ENCODE assay signal across 10 cellular contexts in the genomic region with DNA sequence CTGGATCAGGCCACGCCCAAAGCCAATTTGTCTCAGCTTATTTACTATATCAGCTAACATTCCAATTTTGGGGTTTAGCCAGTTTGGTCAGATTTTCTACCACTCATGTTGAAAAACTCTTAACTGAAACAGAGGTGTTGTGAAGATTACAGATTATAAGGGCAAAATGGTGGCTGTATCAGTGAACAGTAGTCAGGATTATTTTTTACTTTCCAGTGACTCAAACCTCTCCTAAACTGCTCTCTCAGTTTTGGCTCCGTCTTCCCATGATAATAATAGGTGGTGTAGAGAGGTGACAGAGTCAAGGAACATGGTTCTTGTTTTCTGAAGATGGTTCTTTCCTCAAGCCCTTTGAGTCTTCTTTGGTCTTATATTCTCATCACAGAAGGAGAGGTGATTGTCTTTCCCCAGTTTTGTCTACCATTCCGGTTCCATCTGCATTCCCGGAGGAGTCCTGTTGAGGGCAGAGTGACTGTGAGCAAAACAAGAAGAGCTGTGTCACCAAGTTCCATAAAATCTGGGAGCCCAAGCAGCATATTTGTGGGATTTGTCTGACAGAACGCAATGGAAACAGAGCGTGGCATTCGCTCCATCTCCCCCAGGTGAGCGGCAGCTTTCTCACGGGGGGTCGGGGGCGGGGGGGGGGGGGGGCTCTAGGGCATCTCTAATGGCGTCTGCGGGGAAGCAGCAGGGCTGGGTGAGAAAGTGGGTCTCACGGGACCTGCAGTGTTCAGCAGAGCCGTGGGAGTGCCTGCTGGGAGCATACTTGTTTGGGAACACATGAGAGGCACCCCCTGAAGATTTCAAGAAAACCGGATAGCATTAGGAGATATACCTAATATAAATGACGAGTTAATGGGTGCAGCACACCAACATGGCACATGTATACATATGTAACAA. TPM values are rescaled to one million over a fixed set of nuclear protein-coding genes. Genes with fewer than 3 reads are reported as not detected.
DNase-seq lines count a peak whose midpoint lies in the region; ATAC-seq and TF ChIP-seq lines count a peak whose summit lies in the region.
"Had no signal": no experiment of that assay in that cellular context is flagged by ENCODE, and none has a peak within 500 bp of the region (broad histone marks: within the 10 kb centered on the region; RNA-seq: fewer than 3 reads in every experiment).

No MANE protein-coding gene starts in this region.

- H3K4me3 Mint-ChIP-seq in WTC11: no peak overlapping the region
- no peak overlapping the region for H3K4me3 Mint-ChIP-seq in T-helper 2 cell treated with Interferon-gamma antibody and Interleukin-4, amounts not matched to agents 5 μg/mL and 100 μg/mL, for 36 hours
- H3K4me3 Mint-ChIP-seq in effector memory CD8-positive, alpha-beta T cell: no peak overlapping the region
- H3K4me3 Mint-ChIP-seq: natural killer cell had no signal

- ATAC-seq in HG02798 (IDR thresholded peaks at IDR 0.05; ENCODE audit: poor library complexity, unreplicated experiment) (peak; percentile 46), WTC11 (peak; percentile 88), GM21723 (IDR thresholded peaks at IDR 0.05; ENCODE audit: unreplicated experiment) (no peak)
- no peak for ATAC-seq in effector memory CD8-positive, alpha-beta T cell (replicated peaks)
- ATAC-seq: natural killer cell had no signal

- no peak overlapping the region for H3K4me3 ChIP-seq in retinal pigment epithelial cell (ENCODE audit: low read length)

- H3K36me3 Mint-ChIP-seq in WTC11: no peaks in the 10 kb centered on the region
- H3K36me3 Mint-ChIP-seq in T-helper 2 cell treated with Interferon-gamma antibody and Interleukin-4, amounts not matched to agents 5 μg/mL and 100 μg/mL, for 36 hours (ENCODE audit: low read depth): no peaks in the 10 kb centered on the region
- H3K36me3 Mint-ChIP-seq in effector memory CD8-positive, alpha-beta T cell (ENCODE audit: insufficient read depth): no peaks in the 10 kb centered on the region
- H3K36me3 Mint-ChIP-seq: natural killer cell had no signal

- POLR2A ChIA-PET in WTC11 (lab: Charles Lee): no interaction called here

- H3K9me3 Mint-ChIP-seq in WTC11: peaks cover 4% of the 10 kb centered on the region; the same call in 1 of the 2 replicates
- H3K9me3 Mint-ChIP-seq in T-helper 2 cell treated with Interferon-gamma antibody and Interleukin-4, amounts not matched to agents 5 μg/mL and 100 μg/mL, for 36 hours: no peaks in the 10 kb centered on the region
- no peaks in the 10 kb centered on the region for H3K9me3 Mint-ChIP-seq in effector memory CD8-positive, alpha-beta T cell
- H3K9me3 Mint-ChIP-seq: natural killer cell had no signal

- H3K27ac Mint-ChIP-seq in WTC11: 0 out of 2 replicates have a peak overlapping the region, but pooled peaks have one; percentile 8
- no peak overlapping the region for H3K27ac Mint-ChIP-seq in T-helper 2 cell treated with Interferon-gamma antibody and Interleukin-4, amounts not matched to agents 5 μg/mL and 100 μg/mL, for 36 hours
- H3K27ac Mint-ChIP-seq in effector memory CD8-positive, alpha-beta T cell: no peak overlapping the region
- H3K27ac Mint-ChIP-seq: natural killer cell had no signal

- H3K27me3 Mint-ChIP-seq in WTC11 (ENCODE audit: low read depth): peaks cover 32% of the 10 kb centered on the region
- no peaks in the 10 kb centered on the region for H3K27me3 Mint-ChIP-seq in T-helper 2 cell treated with Interferon-gamma antibody and Interleukin-4, amounts not matched to agents 5 μg/mL and 100 μg/mL, for 36 hours (ENCODE audit: low read depth)
- peaks cover 44 to 52% of the 10 kb centered on the region in 2 donors for H3K27me3 Mint-ChIP-seq in effector memory CD8-positive, alpha-beta T cell

- no peak for TF ChIP-seq CTCF in WTC11 (IDR thresholded peaks at IDR 0.05)
- TF ChIP-seq CTCF in retinal pigment epithelial cell (conservative IDR thresholded peaks at IDR 0.05; ENCODE audit: low read depth, low read length): peak; percentile 12

- CTCF ChIA-PET in WTC11 (lab: Charles Lee): interaction anchor here (0.5 to 3.6 kb wide), 16 partner anchors 7 to 400 kb away, joined by 3 to 23 read pairs (median 4); a partner anchor contains a TSS

- peak; percentile 41 for DNase-seq in NCI-H748 (lab: John Stamatoyannopoulos, UW; ENCODE audit: unreplicated experiment)
- no peak for DNase-seq in NCI-H748 treated with DMSO at 0.1 percent for 48 hours (lab: John Stamatoyannopoulos, UW)
- no peak for DNase-seq in WTC11 (ENCODE audit: low spot score)
- DNase-seq in retinal pigment epithelial cell (ENCODE audit: low read depth): no peak
- DNase-seq in T-helper 2 cell treated with Interferon-gamma antibody and Interleukin-4, amounts not matched to agents 5 μg/mL and 100 μg/mL, for 36 hours (ENCODE audit: low spot score): no peak
- DNase-seq in effector memory CD8-positive, alpha-beta T cell: no peak
- DNase-seq: natural killer cell, NCI-H1105 treated with DMSO at 0.1 percent for 48 hours had no signal

- H3K4me1 Mint-ChIP-seq in WTC11: peaks cover 7% of the 10 kb centered on the region
- H3K4me1 Mint-ChIP-seq in T-helper 2 cell treated with Interferon-gamma antibody and Interleukin-4, amounts not matched to agents 5 μg/mL and 100 μg/mL, for 36 hours (ENCODE audit: low read depth): no peaks in the 10 kb centered on the region
- no peaks in the 10 kb centered on the region for H3K4me1 Mint-ChIP-seq in effector memory CD8-positive, alpha-beta T cell (ENCODE audit: low read depth in 2 of 2)
- H3K4me1 Mint-ChIP-seq: natural killer cell had no signal

TF ChIP-seq in WTC11, 78 proteins besides CTCF, POLR2A, EP300 and RAD21:
- TF ChIP-seq, protein P1, sequence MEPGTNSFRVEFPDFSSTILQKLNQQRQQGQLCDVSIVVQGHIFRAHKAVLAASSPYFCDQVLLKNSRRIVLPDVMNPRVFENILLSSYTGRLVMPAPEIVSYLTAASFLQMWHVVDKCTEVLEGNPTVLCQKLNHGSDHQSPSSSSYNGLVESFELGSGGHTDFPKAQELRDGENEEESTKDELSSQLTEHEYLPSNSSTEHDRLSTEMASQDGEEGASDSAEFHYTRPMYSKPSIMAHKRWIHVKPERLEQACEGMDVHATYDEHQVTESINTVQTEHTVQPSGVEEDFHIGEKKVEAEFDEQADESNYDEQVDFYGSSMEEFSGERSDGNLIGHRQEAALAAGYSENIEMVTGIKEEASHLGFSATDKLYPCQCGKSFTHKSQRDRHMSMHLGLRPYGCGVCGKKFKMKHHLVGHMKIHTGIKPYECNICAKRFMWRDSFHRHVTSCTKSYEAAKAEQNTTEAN (CRISPR knock-in tag; IDR thresholded peaks at IDR 0.05): no peak
- no peak for TF ChIP-seq FOXJ3 (CRISPR knock-in tag; IDR thresholded peaks at IDR 0.05; ENCODE audit: borderline replicate concordance)
- no peak for TF ChIP-seq MXD4 (CRISPR knock-in tag; IDR thresholded peaks at IDR 0.05; ENCODE audit: borderline replicate concordance)
- TF ChIP-seq, protein P2, sequence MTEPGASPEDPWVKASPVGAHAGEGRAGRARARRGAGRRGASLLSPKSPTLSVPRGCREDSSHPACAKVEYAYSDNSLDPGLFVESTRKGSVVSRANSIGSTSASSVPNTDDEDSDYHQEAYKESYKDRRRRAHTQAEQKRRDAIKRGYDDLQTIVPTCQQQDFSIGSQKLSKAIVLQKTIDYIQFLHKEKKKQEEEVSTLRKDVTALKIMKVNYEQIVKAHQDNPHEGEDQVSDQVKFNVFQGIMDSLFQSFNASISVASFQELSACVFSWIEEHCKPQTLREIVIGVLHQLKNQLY (CRISPR knock-in tag; IDR thresholded peaks at IDR 0.05): no peak
- TF ChIP-seq RELA (CRISPR knock-in tag; IDR thresholded peaks at IDR 0.05; ENCODE audit: borderline replicate concordance): no peak
- no peak for TF ChIP-seq ZNF121 (CRISPR knock-in tag; IDR thresholded peaks at IDR 0.05)
- TF ChIP-seq, protein P3, sequence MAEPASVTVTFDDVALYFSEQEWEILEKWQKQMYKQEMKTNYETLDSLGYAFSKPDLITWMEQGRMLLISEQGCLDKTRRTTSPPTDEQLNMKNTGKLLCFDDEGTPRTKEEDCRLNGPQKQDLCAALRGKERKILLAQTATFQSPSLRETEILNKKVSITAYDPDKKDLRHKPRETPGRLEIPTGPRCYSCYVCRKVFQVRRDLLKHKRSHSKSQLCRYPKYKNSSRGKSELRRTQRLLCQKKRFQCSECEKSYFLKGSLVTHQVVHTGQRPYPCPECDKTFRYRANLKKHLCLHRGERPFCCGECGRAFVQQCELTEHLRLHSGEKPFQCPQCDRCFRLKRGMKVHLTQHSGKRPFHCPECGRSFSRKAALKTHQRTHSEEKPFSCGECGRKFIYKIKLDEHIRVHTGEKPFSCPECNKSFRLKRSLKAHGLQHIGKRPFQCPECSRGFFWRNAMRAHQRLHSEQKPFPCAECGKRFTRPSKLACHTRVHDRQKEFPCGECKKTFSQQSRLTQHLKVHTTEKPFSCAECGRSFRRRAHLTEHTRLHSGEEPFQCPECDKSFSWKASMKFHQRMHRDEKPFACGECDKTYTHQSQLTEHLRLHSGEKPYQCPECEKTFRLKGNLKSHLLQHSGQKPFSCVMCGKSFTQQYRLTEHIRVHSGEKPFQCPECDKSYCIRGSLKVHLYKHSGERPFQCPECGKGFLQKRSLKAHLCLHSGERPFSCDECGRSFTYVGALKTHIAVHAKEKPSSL (CRISPR knock-in tag; conservative IDR thresholded peaks at IDR 0.05): no peak
- TF ChIP-seq, protein P4, sequence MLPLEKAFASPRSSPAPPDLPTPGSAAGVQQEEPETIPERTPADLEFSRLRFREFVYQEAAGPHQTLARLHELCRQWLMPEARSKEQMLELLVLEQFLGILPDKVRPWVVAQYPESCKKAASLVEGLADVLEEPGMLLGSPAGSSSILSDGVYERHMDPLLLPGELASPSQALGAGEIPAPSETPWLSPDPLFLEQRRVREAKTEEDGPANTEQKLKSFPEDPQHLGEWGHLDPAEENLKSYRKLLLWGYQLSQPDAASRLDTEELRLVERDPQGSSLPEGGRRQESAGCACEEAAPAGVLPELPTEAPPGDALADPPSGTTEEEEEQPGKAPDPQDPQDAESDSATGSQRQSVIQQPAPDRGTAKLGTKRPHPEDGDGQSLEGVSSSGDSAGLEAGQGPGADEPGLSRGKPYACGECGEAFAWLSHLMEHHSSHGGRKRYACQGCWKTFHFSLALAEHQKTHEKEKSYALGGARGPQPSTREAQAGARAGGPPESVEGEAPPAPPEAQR (CRISPR knock-in tag; IDR thresholded peaks at IDR 0.05): no peak
- no peak for TF ChIP-seq NR1H2 (CRISPR knock-in tag; IDR thresholded peaks at IDR 0.05)
- TF ChIP-seq, protein P5, sequence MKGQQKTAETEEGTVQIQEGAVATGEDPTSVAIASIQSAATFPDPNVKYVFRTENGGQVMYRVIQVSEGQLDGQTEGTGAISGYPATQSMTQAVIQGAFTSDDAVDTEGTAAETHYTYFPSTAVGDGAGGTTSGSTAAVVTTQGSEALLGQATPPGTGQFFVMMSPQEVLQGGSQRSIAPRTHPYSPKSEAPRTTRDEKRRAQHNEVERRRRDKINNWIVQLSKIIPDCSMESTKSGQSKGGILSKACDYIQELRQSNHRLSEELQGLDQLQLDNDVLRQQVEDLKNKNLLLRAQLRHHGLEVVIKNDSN (CRISPR knock-in tag; IDR thresholded peaks at IDR 0.05): no peak
TF ChIP-seq in WTC11: peak in this region for 0.

RNA-seq across cellular contexts. Expression of a gene that starts 59.1 kb away (rescaled TPM):
- 2.0 to 3.6 TPM (median 2.3 TPM) in 3 replicates for total RNA-seq in WTC11 (2021)

Comparison
In these comparisons a context has a peak if more than half of its experiments do, and no peak if none do; other contexts are left out.
1. ATAC-seq: peak in HG02798 (single experiment) and WTC11 (single experiment); none in GM21723 (single experiment) and effector memory CD8-positive, alpha-beta T cell (single experiment).